In genomic region chr17:21841839-21842238, GRCh38 we compare ENCODE assay signal across 21 cellular contexts.
DNase-seq lines count a peak whose midpoint lies in the region; ATAC-seq, FAIRE-seq and TF ChIP-seq lines count a peak whose summit lies in the region.
"Had no signal": no experiment of that assay in that cellular context is flagged by ENCODE, and none has a peak within 500 bp of the region (broad histone marks: within the 10 kb centered on the region; RNA-seq: fewer than 3 reads in every experiment).

No MANE protein-coding gene starts in this region.

- CTCF ChIA-PET in activated CD8-positive, alpha-beta memory T cell treated with anti-CD3 and anti-CD28 coated beads, Interleukin-2, amount 10 ng/mL, durations not matched to agents 7 days and 5 days (lab: Charles Lee) = no interaction called here

- H3K27ac Mint-ChIP-seq in activated CD8-positive, alpha-beta memory T cell treated with anti-CD3 and anti-CD28 coated beads, Interleukin-2, amount 10 ng/mL, durations not matched to agents 7 days and 5 days = peak overlapping the region; percentile 63
- H3K27ac Mint-ChIP-seq: CD4-positive, CD25-positive, alpha-beta regulatory T cell; GM23338 had no signal

- H3K36me3 ChIP-seq in suprapubic skin = no peaks in the 10 kb centered on the region
- no peaks in the 10 kb centered on the region for H3K36me3 ChIP-seq in small intestine (ENCODE audit: control insufficient read depth in 2 of 2, insufficient read depth in 2 of 2, low read length in 2 of 2)
- H3K36me3 ChIP-seq: BE2C had no signal

- H3K27me3 Mint-ChIP-seq in activated CD8-positive, alpha-beta memory T cell treated with anti-CD3 and anti-CD28 coated beads, Interleukin-2, amount 10 ng/mL, durations not matched to agents 7 days and 5 days = no peaks in the 10 kb centered on the region
- H3K27me3 Mint-ChIP-seq: CD4-positive, CD25-positive, alpha-beta regulatory T cell had no signal

- no peak for TF ChIP-seq EP300 in suprapubic skin (IDR thresholded peaks at IDR 0.05)

- H3K4me3 ChIP-seq in suprapubic skin (peak overlapping the region; percentile 43), small intestine (ENCODE audit: low read depth in 1 of 2, low read length in 2 of 2) (no peak overlapping the region)
- H3K4me3 ChIP-seq: GM23338 had no signal

- H3K4me1 ChIP-seq in suprapubic skin (peaks cover 5% of the 10 kb centered on the region), small intestine (ENCODE audit: control insufficient read depth in 2 of 2, insufficient read depth in 1 of 2, low read depth in 1 of 2, low read length in 1 of 2) (no peaks in the 10 kb centered on the region)
- H3K4me1 ChIP-seq: BE2C had no signal

- WGBS in suprapubic skin = 49% methylated on average over 48 of the region's 49 CpGs
- 41 to 50% (median 43%) methylated on average over 44 to 49 of the region's 49 CpGs for WGBS in small intestine, 3 donors

- H3K9me3 ChIP-seq in suprapubic skin (peaks cover 4% of the 10 kb centered on the region), small intestine (ENCODE audit: control insufficient read depth, low read depth) (no peaks in the 10 kb centered on the region)
- H3K9me3 ChIP-seq: BE2C had no signal

- H3K4me1 Mint-ChIP-seq in activated CD8-positive, alpha-beta memory T cell treated with anti-CD3 and anti-CD28 coated beads, Interleukin-2, amount 10 ng/mL, durations not matched to agents 7 days and 5 days = no peaks in the 10 kb centered on the region
- H3K4me1 Mint-ChIP-seq: CD4-positive, CD25-positive, alpha-beta regulatory T cell; GM23338 had no signal

- ATAC-seq in activated CD8-positive, alpha-beta memory T cell treated with anti-CD3 and anti-CD28 coated beads, Interleukin-2, amount 10 ng/mL, durations not matched to agents 7 days and 5 days = no peak
- ATAC-seq: GM23338 had no signal

- H3K4me3 Mint-ChIP-seq in activated CD8-positive, alpha-beta memory T cell treated with anti-CD3 and anti-CD28 coated beads, Interleukin-2, amount 10 ng/mL, durations not matched to agents 7 days and 5 days = no peak overlapping the region
- H3K4me3 Mint-ChIP-seq: CD8-positive, alpha-beta memory T cell; GM23338 had no signal

- no peak for FAIRE-seq in small intestine (lab: Jason Lieb, UNC)
- FAIRE-seq: A204.1, D721Med, H54, HTR-8/SVneo had no signal

- peaks cover 9% of the 10 kb centered on the region for H3K9me3 Mint-ChIP-seq in activated CD8-positive, alpha-beta memory T cell treated with anti-CD3 and anti-CD28 coated beads, Interleukin-2, amount 10 ng/mL, durations not matched to agents 7 days and 5 days (ENCODE audit: low read depth)

- DNase-seq in activated CD8-positive, alpha-beta memory T cell treated with anti-CD3 and anti-CD28 coated beads, Interleukin-2, amount 10 ng/mL, durations not matched to agents 7 days and 5 days = no peak
- no peak for DNase-seq in activated CD8-positive, alpha-beta memory T cell treated with anti-CD3 and anti-CD28 coated beads for 24 hours
- DNase-seq in D341Med (ENCODE audit: low spot score) (peak; percentile 27), ELF-1 (ENCODE audit: low read depth, low spot score) (peak; percentile 6), suprapubic skin (ENCODE audit: low spot score in 2 of 2) (no peak), small intestine (no peak), SW480 (ENCODE audit: low spot score) (no peak)
- DNase-seq: ACHN; BE2C; C1 segment of cervical spinal cord; CD4-positive, CD25-positive, alpha-beta regulatory T cell; COR-L47; GDM1; HCEC 1CT; IMR-90 had no signal

- no peak overlapping the region for H3K27ac ChIP-seq in suprapubic skin
- no peak overlapping the region for H3K27ac ChIP-seq in small intestine (ENCODE audit: low read depth in 1 of 2, low read length in 1 of 2)

- no peak for TF ChIP-seq CTCF in suprapubic skin (IDR thresholded peaks at IDR 0.05)

- H3K27me3 ChIP-seq in suprapubic skin (peaks cover 37% of the 10 kb centered on the region), small intestine (ENCODE audit: control insufficient read depth in 2 of 2, insufficient read depth in 2 of 2, low read length in 2 of 2) (no peaks in the 10 kb centered on the region)
- H3K27me3 ChIP-seq: BE2C had no signal

- TF ChIP-seq POLR2A in suprapubic skin (IDR thresholded peaks at IDR 0.05) = no peak

- peaks cover 5% of the 10 kb centered on the region for H3K36me3 Mint-ChIP-seq in activated CD8-positive, alpha-beta memory T cell treated with anti-CD3 and anti-CD28 coated beads, Interleukin-2, amount 10 ng/mL, durations not matched to agents 7 days and 5 days
- H3K36me3 Mint-ChIP-seq: CD4-positive, CD25-positive, alpha-beta regulatory T cell; CD8-positive, alpha-beta memory T cell had no signal

Comparison
In these comparisons a context has a peak if more than half of its experiments do, and no peak if none do; other contexts are left out.
1. DNase-seq: peak in D341Med (single experiment) and ELF-1 (single experiment); none in activated CD8-positive, alpha-beta memory T cell treated with anti-CD3 and anti-CD28 coated beads, Interleukin-2, amount 10 ng/mL, durations not matched to agents 7 days and 5 days (single experiment), activated CD8-positive, alpha-beta memory T cell treated with anti-CD3 and anti-CD28 coated beads for 24 hours (single experiment), suprapubic skin (0 of 2), small intestine (single experiment) and SW480 (single experiment).